Comparison of ENCODE assay signal across 14 cellular contexts in genomic region chr11:70604221-70604620, GRCh38.
DNase-seq lines count a peak whose midpoint lies in the region; ATAC-seq and TF ChIP-seq lines count a peak whose summit lies in the region.
"Had no signal": no experiment of that assay in that cellular context is flagged by ENCODE, and none has a peak within 500 bp of the region (broad histone marks: within the 10 kb centered on the region; RNA-seq: fewer than 3 reads in every experiment).

No MANE protein-coding gene starts in this region.

- peaks cover 6 to 58% (median 44%) of the 10 kb centered on the region in 10 experiments for H3K4me1 ChIP-seq in BLaER1 treated with 17β-estradiol and CSF1 and Interleukin-3, amounts not matched to agents 10 nM and 100 nM
- H3K4me1 ChIP-seq in OCI-LY3 (ENCODE audit: low read length): peaks cover 9% of the 10 kb centered on the region
- H3K4me1 ChIP-seq in psoas muscle: peaks cover 13% of the 10 kb centered on the region
- H3K4me1 ChIP-seq: A549 had no signal

- H3K9ac ChIP-seq in BLaER1 treated with 17β-estradiol and CSF1 and Interleukin-3, amounts not matched to agents 10 nM and 100 nM: no peak overlapping the region
- H3K9ac ChIP-seq in OCI-LY3 (ENCODE audit: low read length): no peak overlapping the region

- no peak overlapping the region for H3K4me3 ChIP-seq in BLaER1 treated with 17β-estradiol and CSF1 and Interleukin-3, amounts not matched to agents 10 nM and 100 nM
- H3K4me3 ChIP-seq in OCI-LY3 (ENCODE audit: low read length) (peak overlapping the region; percentile 13; the same call in 1 of the 2 replicates), psoas muscle (no peak overlapping the region)
- H3K4me3 ChIP-seq: A549 had no signal

- H4K20me1 ChIP-seq in BLaER1 treated with 17β-estradiol and CSF1 and Interleukin-3, amounts not matched to agents 10 nM and 100 nM: peaks cover 0 to 45% (median 8%) of the 10 kb centered on the region in 11 experiments; a peak in 9 of 22 replicates
- H4K20me1 ChIP-seq in OCI-LY3 (ENCODE audit: insufficient read depth, low read length): no peaks in the 10 kb centered on the region

- no peaks in the 10 kb centered on the region for H3K9me3 ChIP-seq in BLaER1 treated with 17β-estradiol and CSF1 and Interleukin-3, amounts not matched to agents 10 nM and 100 nM (replicated peaks in 1 of 11)
- H3K9me3 ChIP-seq in OCI-LY3 (ENCODE audit: insufficient read depth, low read length): no peaks in the 10 kb centered on the region
- no peaks in the 10 kb centered on the region for H3K9me3 ChIP-seq in psoas muscle
- H3K9me3 ChIP-seq: A549, BE2C had no signal

- H3K36me3 ChIP-seq in BLaER1 treated with 17β-estradiol and CSF1 and Interleukin-3, amounts not matched to agents 10 nM and 100 nM: no peaks in the 10 kb centered on the region
- H3K36me3 ChIP-seq in OCI-LY3 (replicated peaks; ENCODE audit: low read depth, low read length) (no peaks in the 10 kb centered on the region), psoas muscle (ENCODE audit: insufficient read depth in 1 of 2, low read depth in 1 of 2) (no peaks in the 10 kb centered on the region)
- H3K36me3 ChIP-seq: BE2C had no signal

- peaks cover 0 to 6% (median 0%) of the 10 kb centered on the region in 11 experiments; a peak in 1 of 22 replicates for H3K27me3 ChIP-seq in BLaER1 treated with 17β-estradiol and CSF1 and Interleukin-3, amounts not matched to agents 10 nM and 100 nM
- H3K27me3 ChIP-seq in OCI-LY3 (ENCODE audit: low read depth, low read length) (peaks cover 13% of the 10 kb centered on the region), psoas muscle (ENCODE audit: insufficient read depth in 3 of 3, low read length in 2 of 3) (no peaks in the 10 kb centered on the region)
- H3K27me3 ChIP-seq: BE2C had no signal

- intact Hi-C loops in psoas muscle (cut with DNase I): no loop called here

- no peaks in the 10 kb centered on the region for H3K79me2 ChIP-seq in OCI-LY3 (ENCODE audit: low read length)

- peak; percentile 10 to 38 for DNase-seq in psoas muscle
- no peak for DNase-seq in dermis blood vessel endothelial cell
- no peak for DNase-seq in NCI-H774 (lab: John Stamatoyannopoulos, UW)
- DNase-seq: BE2C; CD8-positive, alpha-beta memory T cell; DMS53; GF-D8 had no signal

- peak overlapping the region in 8 of 11 experiments; percentile 22 to 92 (median 79); a peak in 11 of 22 replicates for H3K4me2 ChIP-seq in BLaER1 treated with 17β-estradiol and CSF1 and Interleukin-3, amounts not matched to agents 10 nM and 100 nM
- H3K4me2 ChIP-seq in OCI-LY3 (ENCODE audit: low read length): peak overlapping the region; percentile 55
- H3K4me2 ChIP-seq: A549 had no signal

- H3K27ac ChIP-seq in BLaER1 treated with 17β-estradiol and CSF1 and Interleukin-3, amounts not matched to agents 10 nM and 100 nM: no peak overlapping the region
- H3K27ac ChIP-seq in OCI-LY3 (ENCODE audit: low read length) (no peak overlapping the region), psoas muscle (no peak overlapping the region)
- H3K27ac ChIP-seq: A549, HL-60 had no signal

- WGBS in psoas muscle, 3 donors: 73 to 86% (median 83%) methylated on average over 11 of the region's 11 CpGs

- peak; percentile 15 for ATAC-seq in esophagus mucosa
- ATAC-seq in psoas muscle: no peak
- ATAC-seq in GM21423 (IDR thresholded peaks at IDR 0.05; ENCODE audit: unreplicated experiment): no peak
- ATAC-seq: A549, HCT116 had no signal

- H2AFZ ChIP-seq in OCI-LY3 (ENCODE audit: low read depth, low read length): no peak overlapping the region

- no peak for TF ChIP-seq CTCF in OCI-LY3 (IDR thresholded peaks at IDR 0.05; ENCODE audit: low read depth, low read length)
- TF ChIP-seq CTCF in psoas muscle (IDR thresholded peaks at IDR 0.05): no peak

Comparison
In these comparisons a context has a peak if more than half of its experiments do, and no peak if none do; other contexts are left out.
1. DNase-seq: peak in psoas muscle (2 of 2); none in dermis blood vessel endothelial cell (single experiment) and NCI-H774 (single experiment).